Comparison of ENCODE assay signal across 27 cellular contexts in the genomic region with DNA sequence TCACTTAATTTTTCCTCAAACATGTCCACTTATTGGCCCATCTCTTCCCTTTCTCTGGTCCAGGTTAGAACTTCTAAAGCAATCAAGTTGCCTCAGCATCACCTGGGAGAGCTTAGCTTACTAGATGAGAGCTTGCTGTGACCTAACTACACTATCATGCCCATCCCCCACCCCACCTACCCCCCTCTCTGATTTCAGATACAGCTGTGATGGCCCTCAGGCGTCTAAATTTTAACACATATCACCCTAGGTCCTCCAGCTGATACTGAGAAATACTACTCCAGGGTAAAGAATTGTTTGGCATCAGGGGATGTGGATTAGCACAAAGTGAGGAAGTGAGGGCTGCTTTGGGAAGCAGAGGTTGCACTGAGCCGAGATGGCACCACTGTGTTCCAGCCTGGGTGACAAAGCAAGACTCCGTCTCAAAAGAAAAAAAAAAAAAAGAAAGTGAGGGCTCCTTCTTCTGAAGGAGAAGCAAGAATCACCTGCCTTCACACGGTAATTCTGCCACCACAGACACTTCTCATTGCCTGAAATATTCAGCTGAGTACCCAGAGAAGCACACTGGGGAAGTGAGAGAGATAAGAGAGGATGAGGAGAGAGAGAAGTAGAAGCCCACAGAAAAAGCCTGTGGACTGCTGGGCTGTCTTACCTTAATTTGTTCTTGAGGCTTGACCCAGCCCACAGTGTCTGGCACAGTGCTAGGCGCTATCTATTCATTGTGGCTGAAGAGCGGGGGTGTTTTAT.
"Had no signal": no experiment of that assay in that cellular context is flagged by ENCODE, and none has a peak within 500 bp of the region (broad histone marks: within the 10 kb centered on the region; RNA-seq: fewer than 3 reads in every experiment).

No MANE protein-coding gene starts in this region.

- H3K79me2 ChIP-seq: hepatocyte, parathyroid adenoma had no signal

- H3K4me1 Mint-ChIP-seq: activated B cell treated with CpG ODN at 0.5 μM for 24 hours; activated T-helper 17 cell treated with anti-CD3 and anti-CD28 coated beads, Interleukin-2, amount 50 U/mL, for 72 hours; naive thymus-derived CD4-positive, alpha-beta T cell had no signal

- H3K36me3 Mint-ChIP-seq: naive thymus-derived CD4-positive, alpha-beta T cell had no signal

- DNase-seq: activated B cell treated with CpG ODN at 0.5 μM for 24 hours; activated CD4-positive, alpha-beta T cell treated with anti-CD3 and anti-CD28 coated beads, Interleukin-2, amount 50 U/mL, for 1 hour; activated CD8-positive, alpha-beta T cell treated with anti-CD3 and anti-CD28 coated beads for 36 hours; activated gamma-delta T cell treated with Interleukin-2 at 50 U/mL for 16 hours; activated naive CD4-positive, alpha-beta T cell treated with anti-CD3 and anti-CD28 coated beads, Interleukin-2, amount 50 U/mL, for 16 hours; activated T-cell treated with anti-CD3 and anti-CD28 coated beads, Interleukin-2, amount 50 U/mL, for 4 hours; amniotic stem cell; brain microvascular endothelial cell; effector memory CD8-positive, alpha-beta T cell; islet precursor cell; left cardiac atrium; mammary epithelial cell; midbrain; naive thymus-derived CD4-positive, alpha-beta T cell; stimulated activated CD4-positive, alpha-beta T cell treated with anti-CD3 and anti-CD28 coated beads, Interleukin-15, amount 100 ng/mL, for 24 hours; stimulated activated CD4-positive, alpha-beta T cell treated with anti-CD3 and anti-CD28 coated beads, Interleukin-2, amount 100 ng/mL, for 24 hours; stimulated activated naive CD4-positive, alpha-beta T cell had no signal

- H3K9me3 ChIP-seq: gastroesophageal sphincter, right atrium auricular region, tibial nerve had no signal

- H3K27me3 ChIP-seq: brain microvascular endothelial cell, hepatocyte, right atrium auricular region, tibial nerve had no signal

- H3K4me2 ChIP-seq: hepatocyte, smooth muscle cell had no signal

- H3K9me3 Mint-ChIP-seq: activated B cell treated with CpG ODN at 0.5 μM for 24 hours; activated CD8-positive, alpha-beta T cell treated with anti-CD3 and anti-CD28 coated beads for 36 hours had no signal

- H3K9ac ChIP-seq: parathyroid adenoma had no signal

- H3K36me3 ChIP-seq: brain microvascular endothelial cell, gastroesophageal sphincter, right atrium auricular region, tibial nerve had no signal

- H3K4me3 ChIP-seq: coronary artery, gastroesophageal sphincter, hepatocyte, right atrium auricular region, smooth muscle cell, tibial nerve had no signal

- H3K27ac ChIP-seq: brain microvascular endothelial cell, coronary artery, gastroesophageal sphincter, hepatocyte, parathyroid adenoma, right atrium auricular region, tibial nerve had no signal

- FAIRE-seq: astrocyte, endothelial cell of umbilical vein had no signal

- H3K27me3 Mint-ChIP-seq: activated B cell treated with CpG ODN at 0.5 μM for 24 hours; activated CD8-positive, alpha-beta T cell treated with anti-CD3 and anti-CD28 coated beads for 36 hours; activated T-helper 17 cell treated with anti-CD3 and anti-CD28 coated beads, Interleukin-2, amount 50 U/mL, for 72 hours; effector memory CD8-positive, alpha-beta T cell; naive thymus-derived CD4-positive, alpha-beta T cell had no signal

- H3K4me3 Mint-ChIP-seq: activated B cell treated with CpG ODN at 0.5 μM for 24 hours; activated CD8-positive, alpha-beta T cell treated with anti-CD3 and anti-CD28 coated beads for 36 hours; activated T-cell treated with anti-CD3 and anti-CD28 coated beads, Interleukin-2, amount 50 U/mL, for 4 hours; activated T-helper 17 cell treated with anti-CD3 and anti-CD28 coated beads, Interleukin-2, amount 50 U/mL, for 72 hours; effector memory CD8-positive, alpha-beta T cell; naive thymus-derived CD4-positive, alpha-beta T cell had no signal

- H3K4me1 ChIP-seq: gastroesophageal sphincter, parathyroid adenoma, right atrium auricular region had no signal

- H2AFZ ChIP-seq: hepatocyte, parathyroid adenoma had no signal

- ATAC-seq: activated CD8-positive, alpha-beta T cell treated with anti-CD3 and anti-CD28 coated beads for 36 hours; activated T-cell treated with anti-CD3 and anti-CD28 coated beads, Interleukin-2, amount 50 U/mL, for 4 hours; activated T-helper 17 cell treated with anti-CD3 and anti-CD28 coated beads, Interleukin-2, amount 50 U/mL, for 72 hours; effector memory CD8-positive, alpha-beta T cell; gastroesophageal sphincter; left cardiac atrium; naive thymus-derived CD4-positive, alpha-beta T cell had no signal

- H3K27ac Mint-ChIP-seq: activated B cell treated with CpG ODN at 0.5 μM for 24 hours; activated CD8-positive, alpha-beta T cell treated with anti-CD3 and anti-CD28 coated beads for 36 hours; activated T-helper 17 cell treated with anti-CD3 and anti-CD28 coated beads, Interleukin-2, amount 50 U/mL, for 72 hours; effector memory CD8-positive, alpha-beta T cell; naive thymus-derived CD4-positive, alpha-beta T cell had no signal
